Comparison of ENCODE assay signal across 8 cellular contexts in the genomic region with DNA sequence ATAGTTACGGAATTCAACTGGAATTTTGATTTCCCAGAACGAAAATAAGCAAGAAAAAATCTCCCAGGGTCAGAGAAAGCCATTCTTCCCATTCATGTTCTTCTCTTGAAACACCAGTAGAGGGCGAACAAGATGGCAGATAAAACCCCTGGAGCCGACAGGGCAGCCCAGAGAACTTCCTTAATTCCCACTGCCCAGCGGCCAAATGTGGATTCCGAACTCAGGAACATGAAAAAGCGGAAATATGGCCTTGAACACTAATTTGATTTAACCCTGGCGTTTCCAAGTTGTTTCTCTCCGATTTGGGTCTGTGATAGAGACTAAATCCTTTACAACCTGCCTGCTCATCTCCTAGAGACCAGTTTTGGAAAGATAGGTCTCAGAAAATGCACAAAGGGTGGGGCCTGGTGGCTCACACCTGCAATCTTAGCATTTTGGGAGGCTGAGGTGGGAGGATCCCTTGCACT.
A peak's percentile ranks its signal among the peaks of the same experiment; 100 is the strongest.
DNase-seq lines count a peak whose midpoint lies in the region; ATAC-seq, FAIRE-seq and TF ChIP-seq lines count a peak whose summit lies in the region.

No MANE protein-coding gene starts in this region.

- peaks cover 8% of the 10 kb centered on the region for H3K27me3 Mint-ChIP-seq in activated CD8-positive, alpha-beta memory T cell treated with anti-CD3 and anti-CD28 coated beads, Interleukin-2, amount 10 ng/mL, durations not matched to agents 7 days and 5 days
- peaks cover 0 to 8% (median 0%) of the 10 kb centered on the region in 5 donors for H3K27me3 Mint-ChIP-seq in naive thymus-derived CD8-positive, alpha-beta T cell

- no peaks in the 10 kb centered on the region for H3K9me3 Mint-ChIP-seq in activated CD8-positive, alpha-beta memory T cell treated with anti-CD3 and anti-CD28 coated beads, Interleukin-2, amount 10 ng/mL, durations not matched to agents 7 days and 5 days (ENCODE audit: low read depth)
- no peaks in the 10 kb centered on the region for H3K9me3 Mint-ChIP-seq in naive thymus-derived CD8-positive, alpha-beta T cell

- POLR2A ChIA-PET in GM10248 (lab: Yijun Ruan, JAX), result no interaction called here
- POLR2A ChIA-PET in naive thymus-derived CD8-positive, alpha-beta T cell (lab: Charles Lee), result interaction anchor here (0.7 kb wide), 1 partner anchor 189 kb away, joined by 3 read pairs; no protein-coding TSS in a partner anchor

- H3K27ac Mint-ChIP-seq in activated CD8-positive, alpha-beta memory T cell treated with anti-CD3 and anti-CD28 coated beads, Interleukin-2, amount 10 ng/mL, durations not matched to agents 7 days and 5 days, result no peak overlapping the region
- peak overlapping the region in 4 of 10 donors; percentile 37 to 78 (median 48) for H3K27ac Mint-ChIP-seq in naive thymus-derived CD8-positive, alpha-beta T cell

- CTCF ChIA-PET in GM10248 (lab: Yijun Ruan, JAX), result interaction anchor here (1.0 to 2.1 kb wide), 4 partner anchors 8 to 37 kb away, joined by 3 to 11 read pairs (median 3); no protein-coding TSS in a partner anchor
- CTCF ChIA-PET in activated CD8-positive, alpha-beta memory T cell treated with anti-CD3 and anti-CD28 coated beads, Interleukin-2, amount 10 ng/mL, durations not matched to agents 7 days and 5 days (lab: Charles Lee), result interaction anchor here (1.0 kb wide), 2 partner anchors 131 to 174 kb away, joined by 3 read pairs; no protein-coding TSS in a partner anchor

- peak; percentile 93 for FAIRE-seq in A204.1 (lab: Jason Lieb, UNC)

- DNase-seq in GM10248 (ENCODE audit: extremely low spot score) (peak; percentile 63), NCI-H460 (ENCODE audit: extremely low read depth, low read depth) (peak; percentile 50), fibroblast of gingiva (ENCODE audit: low read depth) (peak; percentile 62)
- peak; percentile 44 for DNase-seq in activated CD8-positive, alpha-beta memory T cell treated with anti-CD3 and anti-CD28 coated beads, Interleukin-2, amount 10 ng/mL, durations not matched to agents 7 days and 5 days
- DNase-seq in naive thymus-derived CD8-positive, alpha-beta T cell, result peak in 6 of 10 donors; percentile 5 to 46 (median 27)

- ATAC-seq in HG03342 (IDR thresholded peaks at IDR 0.05; ENCODE audit: unreplicated experiment), result peak; percentile 70
- peak; percentile 36 for ATAC-seq in activated CD8-positive, alpha-beta memory T cell treated with anti-CD3 and anti-CD28 coated beads, Interleukin-2, amount 10 ng/mL, durations not matched to agents 7 days and 5 days
- peak; percentile 57 to 68 for ATAC-seq in naive thymus-derived CD8-positive, alpha-beta T cell
- no peak for ATAC-seq in GM18873 (IDR thresholded peaks at IDR 0.05; ENCODE audit: low FRiP score, unreplicated experiment)

- peak overlapping the region; percentile 7 for H3K4me3 Mint-ChIP-seq in activated CD8-positive, alpha-beta memory T cell treated with anti-CD3 and anti-CD28 coated beads, Interleukin-2, amount 10 ng/mL, durations not matched to agents 7 days and 5 days
- peak overlapping the region; percentile 44 to 82 (median 67) for H3K4me3 Mint-ChIP-seq in naive thymus-derived CD8-positive, alpha-beta T cell

- TF ChIP-seq CTCF in GM10248 (IDR thresholded peaks at IDR 0.05; ENCODE audit: control extremely low read depth, extremely low read depth, low read depth, missing control alignments), result peak; percentile 67

- peaks cover 6% of the 10 kb centered on the region for H3K4me1 Mint-ChIP-seq in activated CD8-positive, alpha-beta memory T cell treated with anti-CD3 and anti-CD28 coated beads, Interleukin-2, amount 10 ng/mL, durations not matched to agents 7 days and 5 days
- H3K4me1 Mint-ChIP-seq in naive thymus-derived CD8-positive, alpha-beta T cell, result peaks cover 5 to 8% (median 6%) of the 10 kb centered on the region in 4 donors

- H3K36me3 Mint-ChIP-seq in activated CD8-positive, alpha-beta memory T cell treated with anti-CD3 and anti-CD28 coated beads, Interleukin-2, amount 10 ng/mL, durations not matched to agents 7 days and 5 days, result no peaks in the 10 kb centered on the region
- H3K36me3 Mint-ChIP-seq in naive thymus-derived CD8-positive, alpha-beta T cell, result no peaks in the 10 kb centered on the region
